Comparison of ENCODE assay signal across 24 cellular contexts in genomic region chr15:31014608-31014925, GRCh38. TPM values are rescaled to one million over a fixed set of nuclear protein-coding genes. Genes with fewer than 3 reads are reported as not detected.
DNase-seq lines count a peak whose midpoint lies in the region; ATAC-seq, FAIRE-seq and TF ChIP-seq lines count a peak whose summit lies in the region.
"Had no signal": no experiment of that assay in that cellular context is flagged by ENCODE, and none has a peak within 500 bp of the region (broad histone marks: within the 10 kb centered on the region; RNA-seq: fewer than 3 reads in every experiment).

No MANE protein-coding gene starts in this region.

- H3K27me3 Mint-ChIP-seq in stimulated activated memory B cell treated with anti-CD40 and anti-IgM and Interleukin-4, amounts not matched to agents 10 μg/mL and 1 μg/mL and 100 μg/mL, for 72 hours: no peaks in the 10 kb centered on the region
- H3K27me3 Mint-ChIP-seq: dendritic cell treated with granulocyte-macrophage colony-stimulating factor and Interleukin-4, amounts not matched to agents 40 ng/mL and 50 ng/mL, for 4 days had no signal

- CTCF ChIA-PET in GM12878 (lab: Yijun Ruan, JAX): interaction anchor here (0.9 to 2.4 kb wide), 7 partner anchors 9 to 420 kb away, joined by 3 to 9 read pairs (median 4); partner anchors contain the start of gene FAN1

- DNase-seq in GM12891 (ENCODE audit: insufficient read length, low spot score): no peak
- DNase-seq in Karpas-422: no peak
- DNase-seq in GM12878 (ENCODE audit: low read depth, low spot score): no peak
- DNase-seq in stimulated activated naive CD4-positive, alpha-beta T cell (lab: John Stamatoyannopoulos, UW): no peak
- DNase-seq in AML-193 (lab: John Stamatoyannopoulos, UW): no peak
- no peak for DNase-seq in Right ventricle myocardium superior
- DNase-seq: activated CD4-positive, CD25-positive, alpha-beta regulatory T cell treated with anti-CD3 and anti-CD28 coated beads, Interleukin-2, amount 50 U/mL, for 72 hours; activated T-cell treated with anti-CD3 and anti-CD28 coated beads, Interleukin-2, amount 50 U/mL, for 1 hour; anterior cingulate cortex; COR-L47; DND-41; left cardiac atrium; mesendoderm; MV-4-11; NCI-H2171 treated with DMSO at 0.1 percent for 48 hours; NCI-H526 treated with DMSO at 0.1 percent for 48 hours; ovary; stimulated activated CD4-positive, alpha-beta T cell treated with anti-CD3 and anti-CD28 coated beads, Interleukin-15, amount 100 ng/mL, for 24 hours; substantia nigra; T1000 had no signal

- H3K4me2 ChIP-seq in Karpas-422 (ENCODE audit: low read depth, low read length, poor library complexity, severe bottlenecking) (peak overlapping the region; percentile 28), GM12878 (ENCODE audit: control insufficient read depth, insufficient read depth) (peak overlapping the region; percentile 52)

- H3K4me1 ChIP-seq in Karpas-422 (ENCODE audit: low read length) (peaks cover 18% of the 10 kb centered on the region), GM12878 (ENCODE audit: control insufficient read depth, insufficient read depth, low read length) (peaks cover 17% of the 10 kb centered on the region)
- H3K4me1 ChIP-seq: right atrium auricular region had no signal

- peaks cover 7% of the 10 kb centered on the region for H3K9me3 Mint-ChIP-seq in stimulated activated memory B cell treated with anti-CD40 and anti-IgM and Interleukin-4, amounts not matched to agents 10 μg/mL and 1 μg/mL and 100 μg/mL, for 72 hours

- no peak for TF ChIP-seq RAD21 in GM12878 (IDR thresholded peaks at IDR 0.05; ENCODE audit: insufficient read depth, low read depth, low read length)

- BruUV-seq in GM12878 (replicated peaks; lab: Mats Ljungman, UMichigan): no TSS peak

- SMC1A ChIA-PET in GM12878 (lab: Charles Lee; ENCODE audit: uncharacterized antibody, unreplicated experiment): interaction anchor here (0.8 to 4.7 kb wide), 13 partner anchors 8 to 114 kb away, joined by 3 to 40 read pairs (median 5); no protein-coding TSS in a partner anchor

- ATAC-seq in GM12878: no peak
- ATAC-seq in stimulated activated memory B cell treated with anti-CD40 and anti-IgM and Interleukin-4, amounts not matched to agents 10 μg/mL and 1 μg/mL and 100 μg/mL, for 72 hours: no peak
- no peak for ATAC-seq in Right ventricle myocardium superior (ENCODE audit: poor library complexity)
- ATAC-seq: left cardiac atrium, SK-N-SH treated with all-trans-retinoic acid at 6 μM for 48 hours had no signal

- peak overlapping the region; percentile 58 for H2AFZ ChIP-seq in Karpas-422 (ENCODE audit: low read length)
- peak overlapping the region; percentile 87 for H2AFZ ChIP-seq in GM12878 (ENCODE audit: control insufficient read depth, low read depth, low read length)

- no peak overlapping the region for H3K9ac ChIP-seq in Karpas-422 (ENCODE audit: low read length)
- peak overlapping the region; percentile 28 for H3K9ac ChIP-seq in GM12878 (ENCODE audit: control insufficient read depth, insufficient read depth, low read length)

- H3K36me3 ChIP-seq in Karpas-422 (ENCODE audit: insufficient read depth, low read length) (no peaks in the 10 kb centered on the region), GM12878 (ENCODE audit: control insufficient read depth in 2 of 2, insufficient read depth in 2 of 2, low read length in 1 of 2) (no peaks in the 10 kb centered on the region)
- H3K36me3 ChIP-seq: ovary, right atrium auricular region had no signal

- peaks cover 46% of the 10 kb centered on the region for H3K4me1 Mint-ChIP-seq in stimulated activated memory B cell treated with anti-CD40 and anti-IgM and Interleukin-4, amounts not matched to agents 10 μg/mL and 1 μg/mL and 100 μg/mL, for 72 hours

- peak; percentile 76 for FAIRE-seq in GM12891 (lab: Jason Lieb, UNC)
- FAIRE-seq in GM12878 (lab: Jason Lieb, UNC): no peak

- no peaks in the 10 kb centered on the region for H3K9me2 ChIP-seq in Karpas-422 (replicated peaks; ENCODE audit: insufficient read depth, low read length)

- H3K79me2 ChIP-seq in Karpas-422 (ENCODE audit: low read length) (no peaks in the 10 kb centered on the region), GM12878 (ENCODE audit: control insufficient read depth, insufficient read depth, low read length) (no peaks in the 10 kb centered on the region)

- RAD21 ChIA-PET in GM12878 (lab: Charles Lee; ENCODE audit: unreplicated experiment): interaction anchor here (0.9 to 2.0 kb wide), 8 partner anchors 9 to 114 kb away, joined by 3 to 13 read pairs (median 5); partner anchors contain the start of gene MTMR10

- intact Hi-C loops in GM12878 (cut with micrococcal nuclease; ENCODE audit: unreplicated experiment) (no loop called here), Right ventricle myocardium superior (cut with DNase I) (no loop called here)

- peak overlapping the region; percentile 94 for H3K27ac Mint-ChIP-seq in stimulated activated memory B cell treated with anti-CD40 and anti-IgM and Interleukin-4, amounts not matched to agents 10 μg/mL and 1 μg/mL and 100 μg/mL, for 72 hours
- H3K27ac Mint-ChIP-seq: dendritic cell treated with granulocyte-macrophage colony-stimulating factor and Interleukin-4, amounts not matched to agents 40 ng/mL and 50 ng/mL, for 4 days had no signal

- H4K20me1 ChIP-seq in Karpas-422 (ENCODE audit: insufficient read depth, low read depth, low read length) (no peaks in the 10 kb centered on the region), GM12878 (ENCODE audit: control insufficient read depth, insufficient read depth) (no peaks in the 10 kb centered on the region)

- H3K9me3 ChIP-seq in Karpas-422 (ENCODE audit: low read length) (no peaks in the 10 kb centered on the region), GM12878 (replicated peaks; ENCODE audit: control insufficient read depth, insufficient read depth, low read length) (no peaks in the 10 kb centered on the region)
- H3K9me3 ChIP-seq: ovary had no signal

- TF ChIP-seq POLR2A in GM12891 (IDR thresholded peaks at IDR 0.05; ENCODE audit: low read depth, low read length) (no peak), GM12878 (IDR thresholded peaks at IDR 0.05; ENCODE audit: low read depth, low read length) (no peak)

- H3K27me3 ChIP-seq in Karpas-422 (ENCODE audit: low read length) (peaks cover 2% of the 10 kb centered on the region; the same call in 1 of the 2 replicates), GM12878 (replicated peaks in 1 of 2; ENCODE audit: control insufficient read depth in 2 of 2, insufficient read depth in 2 of 2, low read length in 1 of 2) (no peaks in the 10 kb centered on the region)
- H3K27me3 ChIP-seq: ovary, right atrium auricular region had no signal

- in situ Hi-C loops in GM12878 (cut with MboI): no loop called here

- peaks cover 10% of the 10 kb centered on the region for H3K36me3 Mint-ChIP-seq in stimulated activated memory B cell treated with anti-CD40 and anti-IgM and Interleukin-4, amounts not matched to agents 10 μg/mL and 1 μg/mL and 100 μg/mL, for 72 hours

- TF ChIP-seq CTCF in GM12878 (IDR thresholded peaks at IDR 0.05 in 2 of 3, conservative IDR thresholded peaks at IDR 0.05 in 1 of 3; ENCODE audit: control insufficient read depth in 2 of 3, extremely low read depth in 1 of 3, insufficient read depth in 1 of 3, low read depth in 3 of 3, low read length in 3 of 3): no peak

- H3K27ac ChIP-seq in Karpas-422 (ENCODE audit: low read length) (no peak overlapping the region), GM12878 (ENCODE audit: control insufficient read depth, insufficient read depth) (peak overlapping the region; percentile 75)
- H3K27ac ChIP-seq: ovary, right atrium auricular region had no signal

- POLR2A ChIA-PET in GM12878 (lab: Charles Lee): interaction anchor here (1.2 kb wide), 1 partner anchor 111 kb away, joined by 3 read pairs; no protein-coding TSS in a partner anchor

- no peak for TF ChIP-seq EP300 in GM12878 (IDR thresholded peaks at IDR 0.05; ENCODE audit: borderline replicate concordance in 1 of 2, control insufficient read depth in 1 of 2, low read depth in 2 of 2, low read length in 2 of 2)

- no peak overlapping the region for H3K4me3 Mint-ChIP-seq in stimulated activated memory B cell treated with anti-CD40 and anti-IgM and Interleukin-4, amounts not matched to agents 10 μg/mL and 1 μg/mL and 100 μg/mL, for 72 hours
- H3K4me3 Mint-ChIP-seq: dendritic cell treated with granulocyte-macrophage colony-stimulating factor and Interleukin-4, amounts not matched to agents 40 ng/mL and 50 ng/mL, for 4 days had no signal

- 43% methylated on average over 2 of the region's 2 CpGs for WGBS in GM12878 (ENCODE audit: insufficient coverage, insufficient replicate concordance, low lambda C conversion rate, missing lambda C conversion rate)

- H3K4me3 ChIP-seq in Karpas-422 (ENCODE audit: low read length) (no peak overlapping the region), GM12878 (no peak overlapping the region)
- H3K4me3 ChIP-seq: ovary, right atrium auricular region had no signal

TF ChIP-seq in GM12891, 5 proteins besides CTCF, POLR2A, EP300 and RAD21 (continues in another document):
- TF ChIP-seq POLR2AphosphoS5 (IDR thresholded peaks at IDR 0.05; ENCODE audit: low read depth, low read length) (no peak), TAF1 (IDR thresholded peaks at IDR 0.05; ENCODE audit: low read depth, low read length) (no peak), PAX5 (IDR thresholded peaks at IDR 0.05; ENCODE audit: insufficient read depth, low read length, severe bottlenecking) (no peak)

TF ChIP-seq in GM12878, 131 proteins besides CTCF, POLR2A, EP300 and RAD21 (continues in another document):
- TF ChIP-seq EZH2 (IDR thresholded peaks at IDR 0.05; ENCODE audit: borderline replicate concordance, control insufficient read depth, low read depth, low read length) (no peak), SUPT20H (IDR thresholded peaks at IDR 0.05; ENCODE audit: borderline replicate concordance, control insufficient read depth, low read depth, low read length) (no peak)

RNA-seq across cellular contexts. Expression of gene MTMR10, which starts 23.1 kb away (rescaled TPM):
- polyA plus RNA-seq in GM12891 (2012; ENCODE audit: low read depth, missing spikeins): 5.7 TPM
- total RNA-seq in Karpas-422 (2014; rRNA removed; shearing (Covaris generic); ENCODE audit: low replicate concordance): 13.1 and 25.5 TPM in 2 replicates
- total RNA-seq in GM12878 (2013; cell fraction: nucleolus; rRNA removed): 48.5 and 55.2 TPM in 2 replicates
- total RNA-seq in GM12878 (2014; rRNA removed) (10.0 and 12.5 TPM in 2 replicates), GM12878 (2014; rRNA removed; fragmentation: Illumina TruSeq; extraction: Trizol) (11.9 and 12.1 TPM in 2 replicates), GM12878 (2021) (12.5 and 13.6 TPM in 2 replicates), Right ventricle myocardium superior (30.0 TPM)
- polyA plus RNA-seq in GM12878 (2011; ENCODE audit: low read depth): 5.9 TPM
- polyA plus RNA-seq in GM12878 (2011; rRNA removed) (11.8 and 13.3 TPM in 2 replicates), GM12878 (2014; fragmentation: Illumina TruSeq; extraction: Trizol) (11.5 and 13.5 TPM in 2 replicates), GM12878 (2014; fragmentation: Nextera tagmentation; extraction: Ambion mirVana) (1 to 10 TPM; 1.9 to 3.6 TPM), GM12878 (2014; rRNA removed) (7.8 and 8.5 TPM in 2 replicates), GM12878 (2016; fragmentation: Nextera tagmentation; extraction: Ambion mirVana) (1 to 10 TPM; 5.3 to 7.5 TPM)
- polyA plus RNA-seq in GM12878 (2011; cell fraction: cytosol; rRNA removed): 4.9 and 5.0 TPM in 2 replicates
- 17.0 and 17.8 TPM in 2 replicates for polyA plus RNA-seq in GM12878 (2011; cell fraction: nucleus; rRNA removed)
- 7.5 and 7.8 TPM in 2 replicates for polyA plus RNA-seq in GM12878 (2012)
- polyA minus RNA-seq in GM12878 (2011; rRNA and poly(A)+ RNA removed): 9.4 and 15.1 TPM in 2 replicates
- 3.6 and 3.7 TPM in 2 replicates for polyA minus RNA-seq in GM12878 (2011; cell fraction: cytosol; rRNA and poly(A)+ RNA removed)
- polyA minus RNA-seq in GM12878 (2011; cell fraction: nucleus; rRNA and poly(A)+ RNA removed): 20.8 and 27.6 TPM in 2 replicates
